ENCODE assay signal across 11 cellular contexts in genomic region chr12:128976120-128976519, GRCh38.
DNase-seq lines count a peak whose midpoint lies in the region; ATAC-seq and TF ChIP-seq lines count a peak whose summit lies in the region.
"Had no signal": no experiment of that assay in that cellular context is flagged by ENCODE, and none has a peak within 500 bp of the region (broad histone marks: within the 10 kb centered on the region; RNA-seq: fewer than 3 reads in every experiment).

No MANE protein-coding gene starts in this region.

- H2AFZ ChIP-seq in OCI-LY1 (ENCODE audit: low read length): no peak overlapping the region

- ATAC-seq in GM18505 (IDR thresholded peaks at IDR 0.05; ENCODE audit: unreplicated experiment) (no peak), GM19035 (IDR thresholded peaks at IDR 0.05; ENCODE audit: unreplicated experiment) (no peak)

- no peak overlapping the region for H3K4me3 ChIP-seq in OCI-LY1 (ENCODE audit: low read depth, low read length, poor library complexity, severe bottlenecking)

- no peaks in the 10 kb centered on the region for H4K20me1 ChIP-seq in OCI-LY1 (ENCODE audit: insufficient read depth, low read length)

- no peaks in the 10 kb centered on the region for H3K79me2 ChIP-seq in OCI-LY1 (ENCODE audit: insufficient read depth, low read length)

- no peak overlapping the region for H3K27ac ChIP-seq in OCI-LY1 (ENCODE audit: low read depth, low read length, poor library complexity, severe bottlenecking)
- H3K27ac ChIP-seq: VCaP had no signal

- H3K9me3 ChIP-seq in OCI-LY1 (ENCODE audit: low read length): no peaks in the 10 kb centered on the region

- H3K9ac ChIP-seq in OCI-LY1 (ENCODE audit: low read length): no peak overlapping the region

- intact Hi-C loops in head of caudate nucleus (cut with DNase I): no loop called here

- H3K9me2 ChIP-seq in OCI-LY1 (ENCODE audit: low read depth, low read length): no peaks in the 10 kb centered on the region

- no peaks in the 10 kb centered on the region for H3K36me3 ChIP-seq in OCI-LY1 (ENCODE audit: insufficient read depth, low read length)

- no peaks in the 10 kb centered on the region for H3F3A ChIP-seq in OCI-LY1 (ENCODE audit: insufficient read depth, low read length)

- peak; percentile 27 for DNase-seq in NCI-H345 (lab: John Stamatoyannopoulos, UW)
- no peak for DNase-seq in NCI-H345 treated with DMSO at 0.1 percent for 48 hours (lab: John Stamatoyannopoulos, UW; ENCODE audit: unreplicated experiment)
- peak; percentile 62 to 94 (median 82) for DNase-seq in head of caudate nucleus
- DNase-seq in stimulated activated CD4-positive, alpha-beta T cell treated with anti-CD3 and anti-CD28 coated beads, Interleukin-4, amount 100 ng/mL, for 1 hour: peak; percentile 11
- DNase-seq in SHP77 treated with DMSO at 0.1 percent for 48 hours (lab: John Stamatoyannopoulos, UW): no peak
- DNase-seq: ACHN, Kasumi-1 had no signal

- no peaks in the 10 kb centered on the region for H3K4me1 ChIP-seq in OCI-LY1 (ENCODE audit: insufficient read depth, low read length, severe bottlenecking)

- TF ChIP-seq POLR2A in GM18505 (IDR thresholded peaks at IDR 0.05; ENCODE audit: borderline replicate concordance, extremely low read depth, insufficient read depth, insufficient read length): no peak

- H3K4me2 ChIP-seq in OCI-LY1 (ENCODE audit: low read length): no peak overlapping the region

- peak; percentile 25; the same call in 1 of the 2 replicates for TF ChIP-seq CTCF in OCI-LY1 (IDR thresholded peaks at IDR 0.05; ENCODE audit: low read length)

- H3K27me3 ChIP-seq in OCI-LY1 (ENCODE audit: insufficient read depth, low read length): no peaks in the 10 kb centered on the region

Comparison
In these comparisons a context has a peak if more than half of its experiments do, and no peak if none do; other contexts are left out.
1. DNase-seq: peak in NCI-H345 (single experiment), head of caudate nucleus (42 of 42) and stimulated activated CD4-positive, alpha-beta T cell treated with anti-CD3 and anti-CD28 coated beads, Interleukin-4, amount 100 ng/mL, for 1 hour (single experiment); none in NCI-H345 treated with DMSO at 0.1 percent for 48 hours (single experiment) and SHP77 treated with DMSO at 0.1 percent for 48 hours (single experiment).